Comparison of ENCODE assay signal across 8 cellular contexts in the genomic region with DNA sequence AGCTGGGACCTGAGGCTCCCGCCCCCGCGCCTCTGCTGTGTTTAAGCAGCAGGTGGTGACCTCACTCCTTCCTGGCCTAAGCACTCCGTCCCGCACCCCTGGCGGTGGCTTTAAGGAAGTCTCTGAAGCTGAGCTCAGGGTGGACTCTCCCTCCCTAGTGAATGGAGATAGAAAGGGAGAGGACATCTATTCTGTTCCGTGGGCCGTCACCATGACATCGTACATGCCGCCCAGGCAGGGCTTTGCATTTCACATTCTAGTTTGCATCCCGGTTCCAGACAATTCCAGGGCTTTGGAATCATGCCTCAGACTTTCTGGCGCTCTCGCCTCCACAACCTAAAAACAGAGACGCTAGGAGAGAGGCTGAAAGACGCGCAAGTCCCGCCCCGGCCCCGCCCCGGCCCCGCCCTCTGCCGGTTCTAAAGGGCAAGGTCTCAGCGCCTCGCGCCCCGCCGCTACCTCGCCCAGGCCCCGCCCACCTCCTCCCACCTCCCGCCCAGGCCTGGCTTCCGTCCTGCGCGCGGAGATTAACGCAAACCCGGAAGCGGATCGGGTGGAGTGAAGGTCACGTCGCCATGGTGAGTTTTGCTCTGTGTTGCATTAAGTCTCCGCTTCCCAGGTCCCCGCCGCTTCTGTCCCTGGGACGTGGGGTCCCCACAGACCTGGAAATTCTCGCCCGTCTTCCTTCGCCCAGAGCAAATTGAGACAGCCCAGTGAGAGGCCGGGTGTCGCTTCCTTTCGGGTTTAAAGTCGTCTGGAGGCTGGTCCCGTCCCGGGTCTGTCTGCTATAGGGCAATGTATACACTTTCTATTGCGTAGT. TPM values are rescaled to one million over a fixed set of nuclear protein-coding genes. Genes with fewer than 3 reads are reported as not detected.
DNase-seq lines count a peak whose midpoint lies in the region; ATAC-seq, FAIRE-seq and TF ChIP-seq lines count a peak whose summit lies in the region.

A gene (plus strand): TSS at position 535 of the 820 bp plus-strand sequence. CDS start 15,617 bp downstream, outside the sequence.

- H3K27ac Mint-ChIP-seq in WTC11 = peak within 1 kb of the TSS; percentile 99
- H3K27ac Mint-ChIP-seq in immature natural killer cell = peak within 1 kb of the TSS; percentile 97 to 100 (median 99)

- no TSS peak for BruUV-seq in A673 (replicated peaks; lab: Mats Ljungman, UMichigan)

- H3K36me3 ChIP-seq in A673 (ENCODE audit: insufficient read depth, low read length, poor library complexity, severe bottlenecking) = no peaks in the 10 kb centered on the region
- H3K36me3 ChIP-seq in bronchial epithelial cell (ENCODE audit: control insufficient read depth, insufficient read depth, low read length) = no peaks in the 10 kb centered on the region

- ATAC-seq in GM18861 (IDR thresholded peaks at IDR 0.05; ENCODE audit: unreplicated experiment) = peak; percentile 86
- ATAC-seq in HG03097 (IDR thresholded peaks at IDR 0.05; ENCODE audit: low FRiP score, unreplicated experiment) = peak; percentile 80
- ATAC-seq in WTC11 = peak; percentile 89

- CTCF ChIA-PET in A673 (lab: Charles Lee) = no interaction called here
- CTCF ChIA-PET in WTC11 (lab: Charles Lee) = interaction anchor here (0.6 to 1.3 kb wide), 19 partner anchors 8 to 419 kb away, joined by 3 to 10 read pairs (median 4); a partner anchor contains a TSS

- H3K4me3 ChIP-seq in A673 (ENCODE audit: low read depth, low read length, poor library complexity, severe bottlenecking) (peak within 1 kb of the TSS; percentile 76), bronchial epithelial cell (ENCODE audit: low read depth, low read length) (peak within 1 kb of the TSS; percentile 79)

- H3K36me3 Mint-ChIP-seq in WTC11 (no peaks in the 10 kb centered on the region; the same call in 1 of the 2 replicates), immature natural killer cell (peaks cover 0 to 4% (median 4%) of the 10 kb centered on the region in 3 donors)

- H3K27ac ChIP-seq in A673 (ENCODE audit: low read depth, low read length, poor library complexity, severe bottlenecking) = peak within 1 kb of the TSS; percentile 85

- H3K9me3 ChIP-seq in A673 (ENCODE audit: low read depth, low read length, poor library complexity, severe bottlenecking) = peaks cover 9% of the 10 kb centered on the region

- H3K27me3 ChIP-seq in A673 (replicated peaks; ENCODE audit: insufficient read depth, low read depth, low read length, poor library complexity) (no peaks in the 10 kb centered on the region), bronchial epithelial cell (ENCODE audit: control insufficient read depth, insufficient read depth, low read length) (no peaks in the 10 kb centered on the region)

- H3K27me3 Mint-ChIP-seq in WTC11 (ENCODE audit: low read depth) (no peaks in the 10 kb centered on the region), immature natural killer cell (ENCODE audit: low read depth in 3 of 3) (peaks cover 0 to 4% (median 0%) of the 10 kb centered on the region in 3 donors)

- POLR2A ChIA-PET in A673 (lab: Charles Lee; ENCODE audit: low non-redundant PET) (no interaction called here), WTC11 (lab: Charles Lee) (interaction anchor here (0.6 to 0.7 kb wide), 3 partner anchors 27 to 208 kb away, joined by 3 to 6 read pairs (median 3); no protein-coding TSS in a partner anchor)

- TF ChIP-seq CTCF in A673 (conservative IDR thresholded peaks at IDR 0.05; ENCODE audit: low read depth, low read length) (peak; percentile 45), WTC11 (IDR thresholded peaks at IDR 0.05) (peak; percentile 58; the same call in 1 of the 2 replicates), bronchial epithelial cell (IDR thresholded peaks at IDR 0.05; ENCODE audit: insufficient read depth, low read length, severe bottlenecking) (peak; percentile 77)

- peak; percentile 92 for DNase-seq in A673 (ENCODE audit: low spot score)
- DNase-seq in NCI-H2171 treated with DMSO at 0.1 percent for 48 hours (lab: John Stamatoyannopoulos, UW) = peak; percentile 86
- peak; percentile 99 for DNase-seq in WTC11 (ENCODE audit: low spot score)
- DNase-seq in bronchial epithelial cell (ENCODE audit: low read depth) = peak; percentile 85
- DNase-seq in immature natural killer cell = peak; percentile 88 to 91 (median 91)
- peak; percentile 39 for DNase-seq in smooth muscle cell of the brain vasculature (ENCODE audit: low read depth, low spot score)

- H3K9me3 Mint-ChIP-seq in WTC11 = no peaks in the 10 kb centered on the region
- peaks cover 0 to 2% (median 0%) of the 10 kb centered on the region in 6 donors for H3K9me3 Mint-ChIP-seq in immature natural killer cell

- no peak for FAIRE-seq in bronchial epithelial cell (lab: Jason Lieb, UNC)

- intact Hi-C loops in A673 (cut with micrococcal nuclease; ENCODE audit: unreplicated experiment) = no loop called here

- H3K4me3 Mint-ChIP-seq in WTC11 (peak within 1 kb of the TSS; percentile 97), immature natural killer cell (peak within 1 kb of the TSS; percentile 98 to 100 (median 99))

- H3K4me1 Mint-ChIP-seq in WTC11 (peaks cover 34% of the 10 kb centered on the region), immature natural killer cell (peaks cover 30 to 32% of the 10 kb centered on the region in 2 donors)

- peaks cover 5% of the 10 kb centered on the region for H3K4me1 ChIP-seq in A673 (ENCODE audit: insufficient read depth, low read length, poor library complexity, severe bottlenecking)

TF ChIP-seq in WTC11, 78 proteins besides CTCF, POLR2A, EP300 and RAD21 (continues in another document):
- TF ChIP-seq RORB (CRISPR knock-in tag; IDR thresholded peaks at IDR 0.05) = no peak
- no peak for TF ChIP-seq ZNF416 (CRISPR knock-in tag; IDR thresholded peaks at IDR 0.05)
- no peak for TF ChIP-seq NR2C2 (CRISPR knock-in tag; IDR thresholded peaks at IDR 0.05)
- TF ChIP-seq, protein P1, sequence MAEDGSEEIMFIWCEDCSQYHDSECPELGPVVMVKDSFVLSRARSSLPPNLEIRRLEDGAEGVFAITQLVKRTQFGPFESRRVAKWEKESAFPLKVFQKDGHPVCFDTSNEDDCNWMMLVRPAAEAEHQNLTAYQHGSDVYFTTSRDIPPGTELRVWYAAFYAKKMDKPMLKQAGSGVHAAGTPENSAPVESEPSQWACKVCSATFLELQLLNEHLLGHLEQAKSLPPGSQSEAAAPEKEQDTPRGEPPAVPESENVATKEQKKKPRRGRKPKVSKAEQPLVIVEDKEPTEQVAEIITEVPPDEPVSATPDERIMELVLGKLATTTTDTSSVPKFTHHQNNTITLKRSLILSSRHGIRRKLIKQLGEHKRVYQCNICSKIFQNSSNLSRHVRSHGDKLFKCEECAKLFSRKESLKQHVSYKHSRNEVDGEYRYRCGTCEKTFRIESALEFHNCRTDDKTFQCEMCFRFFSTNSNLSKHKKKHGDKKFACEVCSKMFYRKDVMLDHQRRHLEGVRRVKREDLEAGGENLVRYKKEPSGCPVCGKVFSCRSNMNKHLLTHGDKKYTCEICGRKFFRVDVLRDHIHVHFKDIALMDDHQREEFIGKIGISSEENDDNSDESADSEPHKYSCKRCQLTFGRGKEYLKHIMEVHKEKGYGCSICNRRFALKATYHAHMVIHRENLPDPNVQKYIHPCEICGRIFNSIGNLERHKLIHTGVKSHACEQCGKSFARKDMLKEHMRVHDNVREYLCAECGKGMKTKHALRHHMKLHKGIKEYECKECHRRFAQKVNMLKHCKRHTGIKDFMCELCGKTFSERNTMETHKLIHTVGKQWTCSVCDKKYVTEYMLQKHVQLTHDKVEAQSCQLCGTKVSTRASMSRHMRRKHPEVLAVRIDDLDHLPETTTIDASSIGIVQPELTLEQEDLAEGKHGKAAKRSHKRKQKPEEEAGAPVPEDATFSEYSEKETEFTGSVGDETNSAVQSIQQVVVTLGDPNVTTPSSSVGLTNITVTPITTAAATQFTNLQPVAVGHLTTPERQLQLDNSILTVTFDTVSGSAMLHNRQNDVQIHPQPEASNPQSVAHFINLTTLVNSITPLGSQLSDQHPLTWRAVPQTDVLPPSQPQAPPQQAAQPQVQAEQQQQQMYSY (CRISPR knock-in tag; IDR thresholded peaks at IDR 0.05) = peak; percentile 41; the same call in 1 of the 2 replicates
- TF ChIP-seq, protein P2, sequence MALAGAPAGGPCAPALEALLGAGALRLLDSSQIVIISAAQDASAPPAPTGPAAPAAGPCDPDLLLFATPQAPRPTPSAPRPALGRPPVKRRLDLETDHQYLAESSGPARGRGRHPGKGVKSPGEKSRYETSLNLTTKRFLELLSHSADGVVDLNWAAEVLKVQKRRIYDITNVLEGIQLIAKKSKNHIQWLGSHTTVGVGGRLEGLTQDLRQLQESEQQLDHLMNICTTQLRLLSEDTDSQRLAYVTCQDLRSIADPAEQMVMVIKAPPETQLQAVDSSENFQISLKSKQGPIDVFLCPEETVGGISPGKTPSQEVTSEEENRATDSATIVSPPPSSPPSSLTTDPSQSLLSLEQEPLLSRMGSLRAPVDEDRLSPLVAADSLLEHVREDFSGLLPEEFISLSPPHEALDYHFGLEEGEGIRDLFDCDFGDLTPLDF (CRISPR knock-in tag; IDR thresholded peaks at IDR 0.05) = no peak
- peak; percentile 46; the same call in 1 of the 2 replicates for TF ChIP-seq SP1 (CRISPR knock-in tag; conservative IDR thresholded peaks at IDR 0.05)
- TF ChIP-seq, protein P3, sequence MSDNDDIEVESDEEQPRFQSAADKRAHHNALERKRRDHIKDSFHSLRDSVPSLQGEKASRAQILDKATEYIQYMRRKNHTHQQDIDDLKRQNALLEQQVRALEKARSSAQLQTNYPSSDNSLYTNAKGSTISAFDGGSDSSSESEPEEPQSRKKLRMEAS (CRISPR knock-in tag; IDR thresholded peaks at IDR 0.05) = no peak

RNA-seq across cellular contexts. Expression of the gene that starts here (rescaled TPM):
- 15.1 and 19.1 TPM in 2 replicates for total RNA-seq in A673 (2021)
- 47.1 to 59.2 TPM (median 49.2 TPM) in 3 replicates for total RNA-seq in WTC11 (2021)
- 12.6 and 17.0 TPM in 2 replicates for total RNA-seq in bronchial epithelial cell
- polyA plus RNA-seq in immature natural killer cell = 10 to 100 TPM in 2 of 3 donors, not detected in 1; 12.4 to 16.6 TPM

Comparison
In these comparisons a context has a peak if more than half of its experiments do, and no peak if none do; other contexts are left out.
1. Peak in every context shown above with its lines: DNase-seq, ATAC-seq, H3K4me3 ChIP-seq and H3K27ac ChIP-seq.
2. DNase-seq: peak in every context shown above with its lines; median percentile 99 in WTC11; 92 in A673; 91 in immature natural killer cell; 86 in NCI-H2171 treated with DMSO at 0.1 percent for 48 hours; 85 in bronchial epithelial cell; 39 in smooth muscle cell of the brain vasculature.